ENCODE assay signal across 21 cellular contexts in genomic region chr9:111752455-111752854, GRCh38. TPM values are rescaled to one million over a fixed set of nuclear protein-coding genes. Genes with fewer than 3 reads are reported as not detected.
DNase-seq lines count a peak whose midpoint lies in the region; ATAC-seq, FAIRE-seq and TF ChIP-seq lines count a peak whose summit lies in the region.
"Had no signal": no experiment of that assay in that cellular context is flagged by ENCODE, and none has a peak within 500 bp of the region (broad histone marks: within the 10 kb centered on the region; RNA-seq: fewer than 3 reads in every experiment).

No MANE protein-coding gene starts in this region.

- TF ChIP-seq CTCF in MCF 10A (IDR thresholded peaks at IDR 0.05; ENCODE audit: unreplicated experiment) (no peak), breast epithelium (IDR thresholded peaks at IDR 0.05) (no peak), endothelial cell of umbilical vein (IDR thresholded peaks at IDR 0.05; ENCODE audit: extremely low read depth in 1 of 2, insufficient read depth in 1 of 2, low read depth in 1 of 2, low read length in 2 of 2) (no peak), endodermal cell (conservative IDR thresholded peaks at IDR 0.05) (no peak), esophagus muscularis mucosa (IDR thresholded peaks at IDR 0.05) (no peak)

- POLR2A ChIA-PET in MCF 10A (lab: Yijun Ruan, JAX) (interaction anchor here (0.6 to 1.5 kb wide), 4 partner anchors 8 to 325 kb away, joined by 3 to 6 read pairs (median 3); no protein-coding TSS in a partner anchor), endothelial cell of umbilical vein (lab: Charles Lee) (no interaction called here)

- CTCF ChIA-PET in MCF 10A (lab: Yijun Ruan, JAX) (interaction anchor here (0.5 to 1.2 kb wide), 4 partner anchors 77 to 534 kb away, joined by 3 to 4 read pairs (median 3); no protein-coding TSS in a partner anchor), endothelial cell of umbilical vein (lab: Charles Lee) (no interaction called here)

- H3K27ac ChIP-seq in breast epithelium = no peak overlapping the region
- no peak overlapping the region for H3K27ac ChIP-seq in endothelial cell of umbilical vein (ENCODE audit: insufficient read depth, low read depth, low read length)
- H3K27ac ChIP-seq in endodermal cell (ENCODE audit: low read depth, low read length) = no peak overlapping the region
- no peak overlapping the region for H3K27ac ChIP-seq in esophagus muscularis mucosa (replicated peaks in 1 of 4)
- H3K27ac ChIP-seq: PC-9 had no signal

- no peak overlapping the region for H3K4me3 ChIP-seq in breast epithelium
- no peak overlapping the region for H3K4me3 ChIP-seq in endothelial cell of umbilical vein (replicated peaks in 1 of 3; ENCODE audit: insufficient read depth in 1 of 3, low read depth in 1 of 3, low read length in 3 of 3)
- H3K4me3 ChIP-seq in endodermal cell (ENCODE audit: low read length) = no peak overlapping the region
- H3K4me3 ChIP-seq in esophagus muscularis mucosa = no peak overlapping the region
- H3K4me3 ChIP-seq: lung, PC-9 had no signal

- H3K4me3 Mint-ChIP-seq in MCF 10A (ENCODE audit: unreplicated experiment) = no peak overlapping the region
- H3K4me3 Mint-ChIP-seq in endodermal cell = no peak overlapping the region
- H3K4me3 Mint-ChIP-seq: CD4-positive, CD25-positive, alpha-beta regulatory T cell; stimulated activated naive B cell treated with anti-CD40 and anti-IgM and Interleukin-4, amounts not matched to agents 10 μg/mL and 1 μg/mL and 100 μg/mL, for 72 hours had no signal

- DNase-seq in MCF 10A (ENCODE audit: unreplicated experiment) = peak; percentile 42
- DNase-seq in breast epithelium (ENCODE audit: low spot score in 2 of 2) = no peak
- DNase-seq in MV-4-11 (lab: John Stamatoyannopoulos, UW) = peak; percentile 47
- DNase-seq in endothelial cell of umbilical vein (ENCODE audit: low read depth, low spot score) = no peak
- DNase-seq in stromal cell of bone marrow (ENCODE audit: low read depth) = peak; percentile 19
- DNase-seq in endodermal cell = no peak
- DNase-seq in esophagus muscularis mucosa (ENCODE audit: extremely low spot score) = no peak
- DNase-seq: activated CD4-positive, CD25-positive, alpha-beta regulatory T cell; activated effector memory CD4-positive, alpha-beta T cell treated with Interleukin-2 at 50 U/mL for 16 hours; caudate nucleus; CD4-positive, CD25-positive, alpha-beta regulatory T cell; NCI-H1417; NCI-H774; nucleus accumbens; PC-9; right cardiac atrium; stimulated activated naive B cell treated with anti-CD40 and anti-IgM and Interleukin-4, amounts not matched to agents 10 μg/mL and 1 μg/mL and 100 μg/mL, for 72 hours had no signal

- BruUV-seq in MCF 10A (replicated peaks; lab: Mats Ljungman, UMichigan) (no TSS peak), endothelial cell of umbilical vein (replicated peaks; lab: Mats Ljungman, UMichigan) (no TSS peak)

- dilution Hi-C loops in endothelial cell of umbilical vein (cut with MboI; ENCODE audit: extremely low pct_ligation_motif_present, low sequenced_read_pairs) = no loop called here

- peaks cover 12% of the 10 kb centered on the region for H3K36me3 Mint-ChIP-seq in MCF 10A (ENCODE audit: insufficient read depth, unreplicated experiment)
- H3K36me3 Mint-ChIP-seq in endodermal cell (ENCODE audit: low read depth) = peaks cover 9% of the 10 kb centered on the region

- no peak for TF ChIP-seq EP300 in esophagus muscularis mucosa (IDR thresholded peaks at IDR 0.05)

- H3K79me2 ChIP-seq in endothelial cell of umbilical vein (ENCODE audit: control insufficient read depth, insufficient read depth, low read length) = no peaks in the 10 kb centered on the region

- peaks cover 6% of the 10 kb centered on the region for H3K4me1 Mint-ChIP-seq in MCF 10A (ENCODE audit: insufficient read depth, unreplicated experiment)
- H3K4me1 Mint-ChIP-seq in endodermal cell = no peaks in the 10 kb centered on the region
- H3K4me1 Mint-ChIP-seq: CD4-positive, CD25-positive, alpha-beta regulatory T cell; stimulated activated naive B cell treated with anti-CD40 and anti-IgM and Interleukin-4, amounts not matched to agents 10 μg/mL and 1 μg/mL and 100 μg/mL, for 72 hours had no signal

- H3K9me3 ChIP-seq in breast epithelium = peaks cover 4 to 15% of the 10 kb centered on the region in 2 donors
- H3K9me3 ChIP-seq in endothelial cell of umbilical vein (replicated peaks; ENCODE audit: control insufficient read depth, insufficient read depth, low read length) = no peaks in the 10 kb centered on the region
- peaks cover 23% of the 10 kb centered on the region for H3K9me3 ChIP-seq in endodermal cell (ENCODE audit: control insufficient read depth, low read length)
- H3K9me3 ChIP-seq in esophagus muscularis mucosa = peaks cover 0 to 13% (median 4%) of the 10 kb centered on the region in 4 donors

- no peaks in the 10 kb centered on the region for H3K4me1 ChIP-seq in breast epithelium
- H3K4me1 ChIP-seq in endothelial cell of umbilical vein (ENCODE audit: control insufficient read depth, extremely low read depth, insufficient read depth, low read length) = no peaks in the 10 kb centered on the region
- no peaks in the 10 kb centered on the region for H3K4me1 ChIP-seq in endodermal cell (ENCODE audit: control insufficient read depth, insufficient read depth, low read length)
- H3K4me1 ChIP-seq in esophagus muscularis mucosa = no peaks in the 10 kb centered on the region

- WGBS in endodermal cell (ENCODE audit: insufficient coverage in 1 of 2, insufficient read length in 1 of 2), 2 experiments = 100% methylated on average over 1 of the region's 1 CpG; no CpG with 5 or more reads in 1 of the 2 experiments
- 41% methylated on average over 1 of the region's 1 CpG for WGBS in esophagus muscularis mucosa

- peaks cover 36% of the 10 kb centered on the region for H3K9me3 Mint-ChIP-seq in MCF 10A (ENCODE audit: unreplicated experiment)
- H3K9me3 Mint-ChIP-seq in endodermal cell = peaks cover 35% of the 10 kb centered on the region

- H3K27ac Mint-ChIP-seq in MCF 10A (ENCODE audit: low read depth, unreplicated experiment) (peak overlapping the region; percentile 61), endodermal cell (no peak overlapping the region)
- H3K27ac Mint-ChIP-seq: CD4-positive, CD25-positive, alpha-beta regulatory T cell; stimulated activated naive B cell treated with anti-CD40 and anti-IgM and Interleukin-4, amounts not matched to agents 10 μg/mL and 1 μg/mL and 100 μg/mL, for 72 hours had no signal

- H4K20me1 ChIP-seq in endothelial cell of umbilical vein (replicated peaks; ENCODE audit: control insufficient read depth, extremely low read depth, insufficient read depth, low read length) = no peaks in the 10 kb centered on the region

- no peaks in the 10 kb centered on the region for H3K27me3 Mint-ChIP-seq in MCF 10A (ENCODE audit: insufficient read depth, unreplicated experiment)
- no peaks in the 10 kb centered on the region for H3K27me3 Mint-ChIP-seq in endodermal cell (ENCODE audit: insufficient read depth)
- H3K27me3 Mint-ChIP-seq: CD4-positive, CD25-positive, alpha-beta regulatory T cell; stimulated activated naive B cell treated with anti-CD40 and anti-IgM and Interleukin-4, amounts not matched to agents 10 μg/mL and 1 μg/mL and 100 μg/mL, for 72 hours had no signal

- H2AFZ ChIP-seq in endothelial cell of umbilical vein (ENCODE audit: low read depth, low read length) = no peak overlapping the region
- H2AFZ ChIP-seq: PC-9 had no signal

- H3K9me1 ChIP-seq in endothelial cell of umbilical vein (replicated peaks; ENCODE audit: control insufficient read depth, extremely low read depth, insufficient read depth, low read length) = no peaks in the 10 kb centered on the region

- intact Hi-C loops in MCF 10A (cut with micrococcal nuclease) (no loop called here), breast epithelium (cut with DNase I; ENCODE audit: low total_unique reads) (no loop called here), endothelial cell of umbilical vein (cut with micrococcal nuclease) (no loop called here), esophagus muscularis mucosa (cut with DNase I) (loop anchor here (10.0 kb wide), 1 partner anchor 582 kb away; the partner anchor contains the start of gene PTBP3)

- H3K9ac ChIP-seq in endothelial cell of umbilical vein (replicated peaks; ENCODE audit: extremely low read depth, insufficient read depth, low read length) (no peak overlapping the region), endodermal cell (ENCODE audit: extremely low read depth, low read length, poor library complexity, severe bottlenecking) (no peak overlapping the region)

- H3K4me2 ChIP-seq in endothelial cell of umbilical vein (ENCODE audit: insufficient read depth, low read length) = no peak overlapping the region
- H3K4me2 ChIP-seq: PC-9 had no signal

- TF ChIP-seq POLR2A in breast epithelium (IDR thresholded peaks at IDR 0.05) (no peak), endothelial cell of umbilical vein (IDR thresholded peaks at IDR 0.05; ENCODE audit: low read depth, low read length) (no peak), esophagus muscularis mucosa (IDR thresholded peaks at IDR 0.05; ENCODE audit: low read depth) (no peak)

- no peak for FAIRE-seq in endothelial cell of umbilical vein (lab: Jason Lieb, UNC)
- FAIRE-seq: islet of Langerhans had no signal

- H3K36me3 ChIP-seq in breast epithelium (no peaks in the 10 kb centered on the region), endothelial cell of umbilical vein (ENCODE audit: control insufficient read depth in 2 of 2, extremely low read depth in 1 of 2, insufficient read depth in 2 of 2, low read length in 2 of 2) (no peaks in the 10 kb centered on the region), endodermal cell (ENCODE audit: control insufficient read depth, insufficient read depth, low read length) (no peaks in the 10 kb centered on the region), esophagus muscularis mucosa (no peaks in the 10 kb centered on the region)

- no peak for ATAC-seq in GM18502 (IDR thresholded peaks at IDR 0.05; ENCODE audit: poor library complexity, unreplicated experiment)
- ATAC-seq: right cardiac atrium; stimulated activated naive B cell treated with anti-CD40 and anti-IgM and Interleukin-4, amounts not matched to agents 10 μg/mL and 1 μg/mL and 100 μg/mL, for 72 hours had no signal

- H3K27me3 ChIP-seq in breast epithelium = no peaks in the 10 kb centered on the region
- H3K27me3 ChIP-seq in endothelial cell of umbilical vein (ENCODE audit: control insufficient read depth in 2 of 2, insufficient read depth in 2 of 2, low read length in 2 of 2) = no peaks in the 10 kb centered on the region
- no peaks in the 10 kb centered on the region for H3K27me3 ChIP-seq in endodermal cell (ENCODE audit: control insufficient read depth, insufficient read depth, low read length, poor library complexity, severe bottlenecking)
- H3K27me3 ChIP-seq in esophagus muscularis mucosa = no peaks in the 10 kb centered on the region

RNA-seq across cellular contexts. Expression of gene SHOC1, which starts 42.3 kb away (rescaled TPM):
- total RNA-seq in MCF 10A (2022) = 0.09 and 0.15 TPM in 2 replicates
- under 1 TPM in 1 of 3 donors, not detected in 2; 0.33 TPM for total RNA-seq in breast epithelium
- total RNA-seq in endothelial cell of umbilical vein = not detected in 2 replicates
- not detected in 2 replicates for polyA plus RNA-seq in endothelial cell of umbilical vein
- polyA plus RNA-seq in endothelial cell of umbilical vein (2011; cell fraction: cytosol; rRNA removed) = not detected in 2 replicates
- 0.05 TPM in 1 of 2 replicates, not detected in the other for polyA plus RNA-seq in endothelial cell of umbilical vein (2011; cell fraction: nucleus; rRNA removed)
- polyA plus RNA-seq in endothelial cell of umbilical vein (2012) = not detected in 2 replicates
- polyA minus RNA-seq in endothelial cell of umbilical vein = not detected in 2 replicates
- polyA minus RNA-seq in endothelial cell of umbilical vein (2011; cell fraction: cytosol; rRNA and poly(A)+ RNA removed) = 0.61 TPM
- polyA minus RNA-seq in endothelial cell of umbilical vein (2011; cell fraction: nucleus; rRNA and poly(A)+ RNA removed) = not detected in 2 replicates
- not detected for total RNA-seq in endodermal cell
- polyA plus RNA-seq in endodermal cell (2013, experiment 1 of 2) = not detected
- not detected for polyA plus RNA-seq in endodermal cell (2013, experiment 2 of 2)
- under 1 TPM in 1 of 4 donors, not detected in 3; under 0.01 TPM for total RNA-seq in esophagus muscularis mucosa
- total RNA-seq: CD4-positive, CD25-positive, alpha-beta regulatory T cell; myocyte; right cardiac atrium had no signal
- polyA plus RNA-seq: CD4-positive, CD25-positive, alpha-beta regulatory T cell; right cardiac atrium had no signal

Comparison
In these comparisons a context has a peak if more than half of its experiments do, and no peak if none do; other contexts are left out.
1. DNase-seq: peak in MCF 10A (single experiment), MV-4-11 (single experiment) and stromal cell of bone marrow (single experiment); none in breast epithelium (0 of 2), endothelial cell of umbilical vein (single experiment), endodermal cell (single experiment) and esophagus muscularis mucosa (single experiment).